In the genomic region with DNA sequence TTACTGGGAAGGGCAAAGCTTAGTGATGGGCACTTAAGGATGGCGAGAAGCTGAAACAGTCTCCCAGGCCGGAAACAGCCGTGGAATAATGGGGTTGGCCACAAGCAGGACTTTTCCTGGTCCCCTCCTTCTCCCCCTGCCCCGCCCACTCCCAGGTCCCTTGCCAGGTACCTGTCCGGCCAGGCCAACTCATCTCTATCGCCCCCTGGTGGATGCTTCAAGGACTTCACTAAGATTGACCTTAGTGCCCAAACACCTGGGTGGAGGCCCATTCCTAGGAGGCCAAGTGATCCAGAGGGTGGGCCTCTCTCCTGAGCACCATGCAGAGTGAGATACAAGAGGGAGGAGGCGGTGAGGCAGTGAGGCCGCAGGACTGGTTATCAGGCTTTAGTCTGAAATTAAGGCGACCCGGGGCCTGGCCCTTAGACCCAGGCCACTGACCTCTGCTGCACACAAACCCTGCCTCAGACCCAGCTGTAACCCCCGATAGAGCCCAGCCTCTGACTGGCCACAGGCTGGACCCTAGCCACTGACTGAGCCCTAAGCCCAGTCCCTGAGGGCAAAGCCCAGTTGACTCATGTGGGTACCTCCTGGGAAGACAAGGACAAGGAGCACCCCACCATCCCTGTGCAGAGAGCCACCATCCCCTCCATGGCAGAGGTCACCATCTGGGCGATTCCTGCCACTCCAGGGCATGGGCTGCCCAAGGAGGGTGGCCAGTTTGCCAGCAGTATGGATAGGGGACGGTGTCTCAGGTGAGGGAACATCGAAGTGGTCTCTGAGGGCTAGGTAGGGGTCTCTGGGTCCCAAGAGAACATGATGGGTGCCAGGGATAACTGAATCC, we compare ENCODE assay signal across 8 cellular contexts. TPM values are rescaled to one million over a fixed set of nuclear protein-coding genes. Genes with fewer than 3 reads are reported as not detected.
DNase-seq lines count a peak whose midpoint lies in the region; ATAC-seq, FAIRE-seq and TF ChIP-seq lines count a peak whose summit lies in the region.

No MANE protein-coding gene starts in this region.

- WGBS in K562 (ENCODE audit: insufficient coverage, low coverage, missing lambda C conversion rate) = 9% methylated on average over 14 of the region's 14 CpGs

- DNase-seq in Daoy (ENCODE audit: low read depth) (peak; percentile 41), T-helper 2 cell (peak in 4 of 5 experiments; percentile 30 to 55 (median 42)), K562 (ENCODE audit: extremely low read depth in 1 of 4, low spot score in 3 of 4) (peak; percentile 80 to 94 (median 89)), kidney epithelial cell (ENCODE audit: low read depth) (no peak), NCI-H2171 (lab: John Stamatoyannopoulos, UW) (no peak)
- DNase-seq in stimulated activated CD4-positive, alpha-beta T cell treated with anti-CD3 and anti-CD28 coated beads, TNF-alpha, amount 100 ng/mL, for 1 hour (ENCODE audit: low read depth in 3 of 3, low spot score in 1 of 3) = peak in 2 of 3 donors; percentile 29 to 37

- in situ Hi-C loops in K562 (cut with MboI) = loop anchor here (5.0 kb wide), 1 partner anchor 293 kb away; no protein-coding TSS in a partner anchor

- CTCF ChIA-PET in K562 (lab: Yijun Ruan, JAX; ENCODE audit: low intra/inter-chr PET ratio) = interaction anchor here (0.6 to 1.3 kb wide), 4 partner anchors 39 to 310 kb away, joined by 3 to 11 read pairs (median 6); no protein-coding TSS in a partner anchor

- POLR2A ChIA-PET in K562 (lab: Yijun Ruan, JAX) = interaction anchor here (0.7 kb wide), 1 partner anchor 19 kb away, joined by 4 read pairs; no protein-coding TSS in a partner anchor

- H3K4me3 ChIP-seq in K562 (no peak overlapping the region), kidney epithelial cell (ENCODE audit: low read depth, low read length) (no peak overlapping the region)

- peaks cover 0 to 6% of the 10 kb centered on the region in 2 experiments; a peak in 2 of 5 replicates for H3K4me1 ChIP-seq in K562 (replicated peaks in 1 of 2; ENCODE audit: control insufficient read depth in 2 of 2, insufficient read depth in 2 of 2, low read length in 2 of 2)

- TF ChIP-seq RAD21 in K562 (CRISPR knock-in tag; conservative IDR thresholded peaks at IDR 0.05 in 1 of 2, IDR thresholded peaks at IDR 0.05 in 1 of 2) = peak; percentile 42 to 58; a peak in 3 of 4 replicates

- TF ChIP-seq POLR2A in K562 (conservative IDR thresholded peaks at IDR 0.05) = no peak

- TF ChIP-seq CTCF in K562 (IDR thresholded peaks at IDR 0.05 in 2 of 3, conservative IDR thresholded peaks at IDR 0.05 in 1 of 3; ENCODE audit: insufficient read depth in 2 of 3, low read depth in 1 of 3, low read length in 3 of 3) (peak; percentile 81 to 91 (median 85)), kidney epithelial cell (IDR thresholded peaks at IDR 0.05; ENCODE audit: insufficient read depth, low read length, poor library complexity, severe bottlenecking) (peak; percentile 73)

- H3K9ac ChIP-seq in K562 (ENCODE audit: insufficient read depth in 1 of 2, low read depth in 2 of 2, low read length in 2 of 2) = no peak overlapping the region

- H3K9me3 ChIP-seq in K562 (replicated peaks; ENCODE audit: control insufficient read depth, insufficient read depth, low read depth, low read length) = no peaks in the 10 kb centered on the region

- no TSS peak for BruUV-seq in K562 (replicated peaks; lab: Mats Ljungman, UMichigan)

- no peaks in the 10 kb centered on the region for H3K79me2 ChIP-seq in K562 (ENCODE audit: control insufficient read depth, insufficient read depth, low read length)

- no peak overlapping the region for H3K27ac ChIP-seq in K562 (ENCODE audit: extremely low read depth, low read depth, low read length)

- H3K36me3 ChIP-seq in K562 (ENCODE audit: control insufficient read depth, insufficient read depth, low read length) = no peaks in the 10 kb centered on the region
- no peaks in the 10 kb centered on the region for H3K36me3 ChIP-seq in kidney epithelial cell (ENCODE audit: control insufficient read depth, insufficient read depth, low read length)

- H4K20me1 ChIP-seq in K562 (replicated peaks; ENCODE audit: control insufficient read depth, insufficient read depth, low read length) = peaks cover 13% of the 10 kb centered on the region

- H2AFZ ChIP-seq in K562 (ENCODE audit: low read depth, low read length) = no peak overlapping the region

- FAIRE-seq in K562 (lab: Jason Lieb, UNC) = peak; percentile 86

- no peak overlapping the region for H3K4me2 ChIP-seq in K562 (ENCODE audit: insufficient read depth, low read length)

- TF ChIP-seq EP300 in K562 (IDR thresholded peaks at IDR 0.05; ENCODE audit: low read length) = no peak

- intact Hi-C loops in K562 (cut with micrococcal nuclease) = loop anchor here (1.0 to 5.0 kb wide), 3 partner anchors 39 to 648 kb away; no protein-coding TSS in a partner anchor

- ATAC-seq in HG02798 (IDR thresholded peaks at IDR 0.05; ENCODE audit: poor library complexity, unreplicated experiment) (peak; percentile 48), K562 (peak; percentile 85), GM18873 (IDR thresholded peaks at IDR 0.05; ENCODE audit: low FRiP score, unreplicated experiment) (no peak)

- no peaks in the 10 kb centered on the region for H3K9me1 ChIP-seq in K562 (ENCODE audit: control insufficient read depth, insufficient read depth, low read length)

- H3K27me3 ChIP-seq in K562 (ENCODE audit: control insufficient read depth in 2 of 2, insufficient read depth in 2 of 2, low read length in 2 of 2) (peaks cover 0 to 12% of the 10 kb centered on the region in 2 experiments; a peak in 2 of 5 replicates), kidney epithelial cell (ENCODE audit: control insufficient read depth, insufficient read depth, low read length) (no peaks in the 10 kb centered on the region)

RNA-seq across cellular contexts. Expression of a gene that starts 37.6 kb away (rescaled TPM):
- total RNA-seq in Daoy (2014; rRNA removed; shearing (Covaris generic)) = 19.3 and 31.7 TPM in 2 replicates
- 0.44 and 0.55 TPM in 2 replicates for total RNA-seq in K562 (2011; cell fraction: chromatin; rRNA removed; ENCODE audit: low replicate concordance)
- 0.13 and 0.67 TPM in 2 replicates for total RNA-seq in K562 (2011; cell fraction: nucleolus; rRNA removed)
- total RNA-seq in K562 (2011; cell fraction: nucleoplasm; rRNA removed) = 0.53 and 0.73 TPM in 2 replicates
- total RNA-seq in K562 (2014; rRNA removed) (0.09 TPM in 1 of 2 replicates, not detected in the other), K562 (2014; rRNA removed; fragmentation: Illumina TruSeq; extraction: Trizol) (0.04 and 0.10 TPM in 2 replicates), K562 (2015; rRNA removed; fragmentation: Illumina TruSeq; extraction: Trizol) (0.11 and 0.14 TPM in 2 replicates), K562 (2021) (0.34 and 0.38 TPM in 2 replicates), kidney epithelial cell (1.3 and 3.7 TPM in 2 replicates)
- polyA plus RNA-seq in K562 (2011; rRNA removed) (0.15 and 0.21 TPM in 2 replicates), K562 (2014; fragmentation: Illumina TruSeq; extraction: Trizol) (0.06 TPM in 1 of 2 replicates, not detected in the other), K562 (2014; fragmentation: Nextera tagmentation; extraction: Ambion mirVana) (not detected), K562 (2014; rRNA removed) (not detected in 2 replicates)
- polyA plus RNA-seq in K562 (2011; cell fraction: cytosol; rRNA removed) = 0.30 TPM in 1 of 2 replicates, not detected in the other
- polyA plus RNA-seq in K562 (2011; cell fraction: nucleus; rRNA removed) = 0.21 and 1.7 TPM in 2 replicates
- 0.13 and 0.35 TPM in 2 replicates for polyA plus RNA-seq in K562 (2012)
- polyA minus RNA-seq in K562 (2011; rRNA and poly(A)+ RNA removed) = 0.21 TPM in 1 of 2 replicates, not detected in the other
- polyA minus RNA-seq in K562 (2011; cell fraction: cytosol; rRNA and poly(A)+ RNA removed) = not detected in 2 replicates
- polyA minus RNA-seq in K562 (2011; cell fraction: nucleus; rRNA and poly(A)+ RNA removed) = 0.22 and 0.40 TPM in 2 replicates

RNA-seq across cellular contexts. Expression of a gene that starts 41.7 kb away (rescaled TPM):
- 47.7 and 60.1 TPM in 2 replicates for total RNA-seq in Daoy (2014; rRNA removed; shearing (Covaris generic))
- 34.9 and 62.9 TPM in 2 replicates for total RNA-seq in K562 (2011; cell fraction: chromatin; rRNA removed; ENCODE audit: low replicate concordance)
- 32.7 and 35.5 TPM in 2 replicates for total RNA-seq in K562 (2011; cell fraction: nucleolus; rRNA removed)
- 48.1 and 67.3 TPM in 2 replicates for total RNA-seq in K562 (2011; cell fraction: nucleoplasm; rRNA removed)
- total RNA-seq in K562 (2014; rRNA removed) (44.8 and 49.8 TPM in 2 replicates), K562 (2014; rRNA removed; fragmentation: Illumina TruSeq; extraction: Trizol) (62.4 and 63.6 TPM in 2 replicates), K562 (2015; rRNA removed; fragmentation: Illumina TruSeq; extraction: Trizol) (68.4 and 68.7 TPM in 2 replicates), K562 (2021) (50.7 and 50.8 TPM in 2 replicates), kidney epithelial cell (63.8 and 73.3 TPM in 2 replicates)
- polyA plus RNA-seq in K562 (2011; rRNA removed) (60.5 and 64.5 TPM in 2 replicates), K562 (2014; fragmentation: Illumina TruSeq; extraction: Trizol) (58.5 and 59.8 TPM in 2 replicates), K562 (2014; fragmentation: Nextera tagmentation; extraction: Ambion mirVana) (10 to 100 TPM; 35.6 to 41.3 TPM), K562 (2014; rRNA removed) (45.9 and 54.5 TPM in 2 replicates)
- 31.6 and 53.4 TPM in 2 replicates for polyA plus RNA-seq in K562 (2011; cell fraction: cytosol; rRNA removed)
- polyA plus RNA-seq in K562 (2011; cell fraction: nucleus; rRNA removed) = 36.9 and 47.6 TPM in 2 replicates
- polyA plus RNA-seq in K562 (2012) = 55.2 and 56.3 TPM in 2 replicates
- 40.6 and 42.7 TPM in 2 replicates for polyA minus RNA-seq in K562 (2011; rRNA and poly(A)+ RNA removed)
- 17.8 and 22.0 TPM in 2 replicates for polyA minus RNA-seq in K562 (2011; cell fraction: cytosol; rRNA and poly(A)+ RNA removed)
- 15.6 and 16.9 TPM in 2 replicates for polyA minus RNA-seq in K562 (2011; cell fraction: nucleus; rRNA and poly(A)+ RNA removed)

RNA-seq across cellular contexts. Expression of a gene that starts 50.6 kb away (rescaled TPM):
- 27.4 and 38.1 TPM in 2 replicates for total RNA-seq in Daoy (2014; rRNA removed; shearing (Covaris generic))
- 28.8 and 30.7 TPM in 2 replicates for total RNA-seq in K562 (2011; cell fraction: chromatin; rRNA removed; ENCODE audit: low replicate concordance)
- total RNA-seq in K562 (2011; cell fraction: nucleolus; rRNA removed) = 24.3 and 25.5 TPM in 2 replicates
- total RNA-seq in K562 (2011; cell fraction: nucleoplasm; rRNA removed) = 32.2 and 45.8 TPM in 2 replicates
- 51.4 and 75.9 TPM in 2 replicates for total RNA-seq in K562 (2014; rRNA removed)
- total RNA-seq in K562 (2014; rRNA removed; fragmentation: Illumina TruSeq; extraction: Trizol) = 70.0 and 77.2 TPM in 2 replicates
- 65.6 and 78.0 TPM in 2 replicates for total RNA-seq in K562 (2015; rRNA removed; fragmentation: Illumina TruSeq; extraction: Trizol)
- total RNA-seq in K562 (2021) = 68.6 and 77.8 TPM in 2 replicates
- 117 and 144 TPM in 2 replicates for polyA plus RNA-seq in K562 (2011; rRNA removed)
- polyA plus RNA-seq in K562 (2011; cell fraction: cytosol; rRNA removed) = 31.8 and 55.1 TPM in 2 replicates
- polyA plus RNA-seq in K562 (2011; cell fraction: nucleus; rRNA removed) = 36.1 and 57.1 TPM in 2 replicates
- polyA plus RNA-seq in K562 (2012) = 73.8 and 106 TPM in 2 replicates
- polyA plus RNA-seq in K562 (2014; fragmentation: Illumina TruSeq; extraction: Trizol) = 72.2 and 78.0 TPM in 2 replicates
- polyA plus RNA-seq in K562 (2014; fragmentation: Nextera tagmentation; extraction: Ambion mirVana) = 100 to 1,000 TPM; 275 to 324 TPM
- 99.2 and 99.4 TPM in 2 replicates for polyA plus RNA-seq in K562 (2014; rRNA removed)
- 31.2 and 35.5 TPM in 2 replicates for polyA minus RNA-seq in K562 (2011; rRNA and poly(A)+ RNA removed)
- polyA minus RNA-seq in K562 (2011; cell fraction: cytosol; rRNA and poly(A)+ RNA removed) = 8.1 and 16.6 TPM in 2 replicates
- 12.7 and 17.9 TPM in 2 replicates for polyA minus RNA-seq in K562 (2011; cell fraction: nucleus; rRNA and poly(A)+ RNA removed)
- total RNA-seq in kidney epithelial cell = 31.6 and 31.8 TPM in 2 replicates

Comparison
In these comparisons a context has a peak if more than half of its experiments do, and no peak if none do; other contexts are left out.
1. DNase-seq: peak in Daoy (single experiment), T-helper 2 cell (4 of 5), K562 (4 of 4) and stimulated activated CD4-positive, alpha-beta T cell treated with anti-CD3 and anti-CD28 coated beads, TNF-alpha, amount 100 ng/mL, for 1 hour (2 of 3); none in kidney epithelial cell (single experiment) and NCI-H2171 (single experiment).